ENCODE assay signal across 20 cellular contexts in the genomic region with DNA sequence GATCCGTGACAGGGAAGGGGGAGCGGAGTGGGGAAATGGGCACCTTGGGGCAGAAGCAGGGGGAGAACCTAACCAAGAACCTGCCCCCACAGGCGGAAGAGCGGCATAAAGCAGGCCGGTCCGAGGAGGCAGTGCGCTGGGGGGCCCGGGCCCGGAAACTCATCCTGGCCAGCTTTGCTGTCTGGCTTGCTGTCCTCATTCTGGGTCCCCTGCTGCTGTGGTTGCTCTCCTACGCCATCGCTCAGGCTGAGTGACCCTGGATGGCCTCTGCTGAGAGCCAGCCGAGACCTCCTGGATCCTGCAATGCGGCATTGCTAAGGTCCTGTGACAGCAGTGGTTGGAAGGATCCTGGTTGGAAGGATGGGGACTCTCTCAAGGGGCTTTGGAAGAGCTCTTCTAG. TPM values are rescaled to one million over a fixed set of nuclear protein-coding genes. Genes with fewer than 3 reads are reported as not detected.
DNase-seq lines count a peak whose midpoint lies in the region; ATAC-seq and TF ChIP-seq lines count a peak whose summit lies in the region.
"Had no signal": no experiment of that assay in that cellular context is flagged by ENCODE, and none has a peak within 500 bp of the region (broad histone marks: within the 10 kb centered on the region; RNA-seq: fewer than 3 reads in every experiment).

No MANE protein-coding gene starts in this region.

- H3K4me2 ChIP-seq in neural progenitor cell = no peak overlapping the region
- H3K4me2 ChIP-seq: KMS-11 had no signal

- intact Hi-C loops in Right ventricle myocardium inferior (cut with DNase I) = no loop called here
- intact Hi-C loops in left cardiac atrium (cut with DNase I) = no loop called here
- intact Hi-C loops in uterus (cut with DNase I; ENCODE audit: low total_unique reads) = no loop called here

- peak; percentile 53 for ATAC-seq in Right ventricle myocardium inferior
- ATAC-seq in left cardiac atrium = no peak

- peaks cover 30% of the 10 kb centered on the region for H3F3A ChIP-seq in neural progenitor cell (ENCODE audit: low read depth)

- DNase-seq in Right ventricle myocardium inferior (ENCODE audit: missing footprints) (no peak), left cardiac atrium (no peak), endodermal cell (no peak), neural progenitor cell (ENCODE audit: low spot score) (no peak), uterus (peak in 1 of 2 donors; percentile 50), SHP77 (lab: John Stamatoyannopoulos, UW) (no peak), OCI-M2 (lab: John Stamatoyannopoulos, UW; ENCODE audit: unreplicated experiment) (no peak)
- no peak for DNase-seq in NK-92 treated with Interleukin-12 subunit alpha and Interleukin-12 subunit beta, amount 100 ng/mL, for 24 hours (lab: John Stamatoyannopoulos, UW)
- DNase-seq: CD4-positive, CD25-positive, alpha-beta regulatory T cell; DMS53; NCI-H1092 treated with DMSO at 0.1 percent for 48 hours; NCI-H2107; NCI-H524; spleen; T-helper 2 cell had no signal

- H3K4me3 ChIP-seq in endodermal cell (ENCODE audit: low read length) (no peak overlapping the region), neural progenitor cell (no peak overlapping the region), uterus (no peak overlapping the region)
- H3K4me3 ChIP-seq: ovary, SJSA1, spleen, tibial artery had no signal

- H3K4me1 ChIP-seq in endodermal cell (ENCODE audit: control insufficient read depth, insufficient read depth, low read length) (no peaks in the 10 kb centered on the region), neural progenitor cell (no peaks in the 10 kb centered on the region), uterus (peaks cover 4 to 6% of the 10 kb centered on the region in 2 donors)

- no peak overlapping the region for H3K27ac ChIP-seq in endodermal cell (ENCODE audit: low read depth, low read length)
- H3K27ac ChIP-seq in neural progenitor cell = no peak overlapping the region
- peak overlapping the region; percentile 52 to 65 for H3K27ac ChIP-seq in uterus
- H3K27ac ChIP-seq: KMS-11, ovary, SJSA1, spleen, tibial artery had no signal

- H3K36me3 ChIP-seq in endodermal cell (ENCODE audit: control insufficient read depth, insufficient read depth, low read length) (peaks cover 49% of the 10 kb centered on the region), neural progenitor cell (no peaks in the 10 kb centered on the region), uterus (no peaks in the 10 kb centered on the region)
- H3K36me3 ChIP-seq: ovary had no signal

- H3K4me3 Mint-ChIP-seq in endodermal cell (no peak overlapping the region), neural progenitor cell (no peak overlapping the region)

- H2AFZ ChIP-seq in neural progenitor cell (replicated peaks) = no peak overlapping the region

- no peak overlapping the region for H3K9ac ChIP-seq in endodermal cell (ENCODE audit: extremely low read depth, low read length, poor library complexity, severe bottlenecking)
- peak overlapping the region; percentile 3 for H3K9ac ChIP-seq in neural progenitor cell
- H3K9ac ChIP-seq: KMS-11 had no signal

- H3K27ac Mint-ChIP-seq in endodermal cell = peak overlapping the region; percentile 16
- H3K27ac Mint-ChIP-seq in neural progenitor cell = peak overlapping the region; percentile 48

- peaks cover 1% of the 10 kb centered on the region for H3K79me2 ChIP-seq in neural progenitor cell (ENCODE audit: low read depth)

- TF ChIP-seq CTCF in endodermal cell (conservative IDR thresholded peaks at IDR 0.05) = no peak
- TF ChIP-seq CTCF in neural progenitor cell (IDR thresholded peaks at IDR 0.05) = no peak
- no peak for TF ChIP-seq CTCF in uterus (IDR thresholded peaks at IDR 0.05)

- H3K36me3 Mint-ChIP-seq in endodermal cell (ENCODE audit: low read depth) (peaks cover 35% of the 10 kb centered on the region), neural progenitor cell (peaks cover 12% of the 10 kb centered on the region)

- TF ChIP-seq POLR2A in uterus (IDR thresholded peaks at IDR 0.05) = no peak

- 96% methylated on average over 8 to 12 of the region's 13 CpGs for WGBS in endodermal cell (ENCODE audit: insufficient coverage in 1 of 2, insufficient read length in 1 of 2), 2 experiments

- H3K9me3 ChIP-seq in endodermal cell (ENCODE audit: control insufficient read depth, low read length) (no peaks in the 10 kb centered on the region), neural progenitor cell (ENCODE audit: low read depth) (no peaks in the 10 kb centered on the region), uterus (no peaks in the 10 kb centered on the region)
- H3K9me3 ChIP-seq: ovary, SJSA1, spleen, tibial artery had no signal

- no peaks in the 10 kb centered on the region for H3K9me3 Mint-ChIP-seq in endodermal cell
- no peaks in the 10 kb centered on the region for H3K9me3 Mint-ChIP-seq in neural progenitor cell
- H3K9me3 Mint-ChIP-seq: brain had no signal

- H3K27me3 Mint-ChIP-seq in endodermal cell (ENCODE audit: insufficient read depth) = no peaks in the 10 kb centered on the region
- peaks cover 3% of the 10 kb centered on the region for H3K27me3 Mint-ChIP-seq in neural progenitor cell (ENCODE audit: insufficient read depth, low read depth)
- H3K27me3 Mint-ChIP-seq: brain; CD4-positive, CD25-positive, alpha-beta regulatory T cell had no signal

- no peaks in the 10 kb centered on the region for H4K20me1 ChIP-seq in neural progenitor cell (ENCODE audit: low read depth)

- H3K27me3 ChIP-seq in endodermal cell (ENCODE audit: control insufficient read depth, insufficient read depth, low read length, poor library complexity, severe bottlenecking) = no peaks in the 10 kb centered on the region
- H3K27me3 ChIP-seq in neural progenitor cell = no peaks in the 10 kb centered on the region
- H3K27me3 ChIP-seq in uterus = no peaks in the 10 kb centered on the region
- H3K27me3 ChIP-seq: ovary, SJSA1, spleen, tibial artery had no signal

- H3K4me1 Mint-ChIP-seq in endodermal cell (peaks cover 10% of the 10 kb centered on the region), neural progenitor cell (peaks cover 7% of the 10 kb centered on the region)

RNA-seq across cellular contexts. Expression of a gene that starts 4.5 kb away (rescaled TPM):
- 12.6 TPM for total RNA-seq in Right ventricle myocardium inferior
- 10 to 100 TPM; 17.8 to 18.6 TPM for total RNA-seq in left cardiac atrium
- total RNA-seq in endodermal cell = 10 to 100 TPM; 49.8 to 54.8 TPM
- 33.9 TPM for polyA plus RNA-seq in endodermal cell (2013, experiment 1 of 2)
- 33.8 TPM for polyA plus RNA-seq in endodermal cell (2013, experiment 2 of 2)
- 20.2 and 31.4 TPM in 2 replicates for total RNA-seq in neural progenitor cell (ENCODE audit: low replicate concordance)
- 10 to 100 TPM; 13.5 to 44.7 (median 25.8) TPM for total RNA-seq in uterus

RNA-seq across cellular contexts. Expression of a gene that starts 18.2 kb away (rescaled TPM):
- total RNA-seq in Right ventricle myocardium inferior = 0.89 TPM
- 1 to 10 TPM in 1 of 2 donors, under 1 TPM in 1; 0.52 to 1.1 TPM for total RNA-seq in left cardiac atrium
- total RNA-seq in endodermal cell = 10 to 100 TPM in 1 of 2 donors, 1 to 10 TPM in 1; 6.9 to 12.6 TPM
- 8.2 TPM for polyA plus RNA-seq in endodermal cell (2013, experiment 1 of 2)
- 9.1 TPM for polyA plus RNA-seq in endodermal cell (2013, experiment 2 of 2)
- total RNA-seq in neural progenitor cell (ENCODE audit: low replicate concordance) = 0.56 and 8.0 TPM in 2 replicates
- total RNA-seq in uterus = 1 to 10 TPM in 2 of 4 donors, not detected in 2; 4.1 to 9.1 TPM

RNA-seq across cellular contexts. Expression of a gene that starts 18.4 kb away (rescaled TPM):
- total RNA-seq in Right ventricle myocardium inferior = 42.6 TPM
- total RNA-seq in left cardiac atrium = 10 to 100 TPM; 41.2 to 72.1 TPM
- total RNA-seq in endodermal cell = 10 to 100 TPM; 88.4 to 95.8 TPM
- 89.1 TPM for polyA plus RNA-seq in endodermal cell (2013, experiment 1 of 2)
- polyA plus RNA-seq in endodermal cell (2013, experiment 2 of 2) = 85.4 TPM
- total RNA-seq in neural progenitor cell (ENCODE audit: low replicate concordance) = 45.6 and 77.3 TPM in 2 replicates
- total RNA-seq in uterus = 100 to 1,000 TPM in 2 of 4 donors, 10 to 100 TPM in 2; 20.5 to 130 (median 86.0) TPM

RNA-seq across cellular contexts. Expression of a gene that starts 43.3 kb away (rescaled TPM):
- total RNA-seq in Right ventricle myocardium inferior = 17.4 TPM
- 10 to 100 TPM; 16.6 to 28.3 TPM for total RNA-seq in left cardiac atrium
- 10 to 100 TPM; 31.8 to 33.3 TPM for total RNA-seq in endodermal cell
- polyA plus RNA-seq in endodermal cell (2013, experiment 1 of 2) = 24.3 TPM
- polyA plus RNA-seq in endodermal cell (2013, experiment 2 of 2) = 24.7 TPM
- total RNA-seq in neural progenitor cell (ENCODE audit: low replicate concordance) = 13.7 and 24.5 TPM in 2 replicates
- 10 to 100 TPM in 2 of 4 donors, 1 to 10 TPM in 2; 5.4 to 25.5 (median 10.7) TPM for total RNA-seq in uterus

RNA-seq across cellular contexts. Expression of a gene that starts 44.7 kb away (rescaled TPM):
- total RNA-seq in Right ventricle myocardium inferior (39.7 TPM), left cardiac atrium (10 to 100 TPM; 42.3 to 45.9 TPM), endodermal cell (10 to 100 TPM; 57.7 to 66.9 TPM), neural progenitor cell (ENCODE audit: low replicate concordance) (4.6 and 8.8 TPM in 2 replicates), uterus (10 to 100 TPM in 2 of 4 donors, 1 to 10 TPM in 2; 5.6 to 80.7 (median 26.0) TPM)
- 28.8 TPM for polyA plus RNA-seq in endodermal cell (2013, experiment 1 of 2)
- 28.5 TPM for polyA plus RNA-seq in endodermal cell (2013, experiment 2 of 2)

Comparison
In these comparisons a context has a peak if more than half of its experiments do, and no peak if none do; other contexts are left out.
1. H3K27ac ChIP-seq: peak in uterus (2 of 2); none in endodermal cell (single experiment) and neural progenitor cell (single experiment).